In genomic region chr3:9704343-9705322, GRCh38 we compare ENCODE assay signal across 9 cellular contexts. TPM values are rescaled to one million over a fixed set of nuclear protein-coding genes. Genes with fewer than 3 reads are reported as not detected.
DNase-seq lines count a peak whose midpoint lies in the region; ATAC-seq, FAIRE-seq and TF ChIP-seq lines count a peak whose summit lies in the region.
"Had no signal": no experiment of that assay in that cellular context is flagged by ENCODE, and none has a peak within 500 bp of the region (broad histone marks: within the 10 kb centered on the region; RNA-seq: fewer than 3 reads in every experiment).

No MANE protein-coding gene starts in this region.

- TF ChIP-seq POLR2A in ovary (IDR thresholded peaks at IDR 0.05), result no peak

- H3K4me3 ChIP-seq in ACC112 (ENCODE audit: low read depth, low read length) (peak overlapping the region; percentile 69), ovary (no peak overlapping the region)

- TF ChIP-seq CTCF in GM20000 (IDR thresholded peaks at IDR 0.05; ENCODE audit: extremely low read depth, missing control alignments) (no peak), ovary (IDR thresholded peaks at IDR 0.05) (no peak)

- POLR2A ChIA-PET in activated CD4-positive, alpha-beta memory T cell treated with anti-CD3 and anti-CD28 coated beads, Interleukin-2, amount 10 ng/mL, durations not matched to agents 7 days and 5 days (lab: Charles Lee), result interaction anchor here (0.6 kb wide), 1 partner anchor 316 kb away, joined by 4 read pairs; no protein-coding TSS in a partner anchor

- no peaks in the 10 kb centered on the region for H3K36me3 ChIP-seq in ACC112 (ENCODE audit: insufficient read depth, low read length)
- no peaks in the 10 kb centered on the region for H3K36me3 ChIP-seq in ovary

- no peaks in the 10 kb centered on the region for H3K9me3 Mint-ChIP-seq in activated CD4-positive, alpha-beta memory T cell treated with anti-CD3 and anti-CD28 coated beads, Interleukin-2, amount 10 ng/mL, durations not matched to agents 7 days and 5 days

- CTCF ChIA-PET in activated CD4-positive, alpha-beta memory T cell treated with anti-CD3 and anti-CD28 coated beads, Interleukin-2, amount 10 ng/mL, durations not matched to agents 7 days and 5 days (lab: Charles Lee), result interaction anchor here (1.0 kb wide), 1 partner anchor 22 kb away, joined by 3 read pairs; no protein-coding TSS in a partner anchor

- H3K4me1 Mint-ChIP-seq in activated CD4-positive, alpha-beta memory T cell treated with anti-CD3 and anti-CD28 coated beads, Interleukin-2, amount 10 ng/mL, durations not matched to agents 7 days and 5 days, result peaks cover 9% of the 10 kb centered on the region

- peaks cover 39% of the 10 kb centered on the region for H3K27me3 ChIP-seq in ACC112 (ENCODE audit: insufficient read depth, low read length)
- H3K27me3 ChIP-seq in ovary, result no peaks in the 10 kb centered on the region

- H2AFZ ChIP-seq in ACC112 (ENCODE audit: low read length, unreplicated experiment), result no peak overlapping the region

- ATAC-seq in GM18519 (IDR thresholded peaks at IDR 0.05; ENCODE audit: low FRiP score, unreplicated experiment) (no peak), GM21528 (IDR thresholded peaks at IDR 0.05; ENCODE audit: low FRiP score, unreplicated experiment) (no peak)

- intact Hi-C loops in ovary (cut with DNase I), result no loop called here

- H3K27me3 Mint-ChIP-seq in activated CD4-positive, alpha-beta memory T cell treated with anti-CD3 and anti-CD28 coated beads, Interleukin-2, amount 10 ng/mL, durations not matched to agents 7 days and 5 days, result peaks cover 28% of the 10 kb centered on the region

- no peak overlapping the region for H3K4me3 Mint-ChIP-seq in activated CD4-positive, alpha-beta memory T cell treated with anti-CD3 and anti-CD28 coated beads, Interleukin-2, amount 10 ng/mL, durations not matched to agents 7 days and 5 days

- no peaks in the 10 kb centered on the region for H3K79me2 ChIP-seq in ACC112 (ENCODE audit: control insufficient read depth, insufficient read depth, low read length, unreplicated experiment)

- peaks cover 29% of the 10 kb centered on the region for H3K36me3 Mint-ChIP-seq in activated CD4-positive, alpha-beta memory T cell treated with anti-CD3 and anti-CD28 coated beads, Interleukin-2, amount 10 ng/mL, durations not matched to agents 7 days and 5 days (ENCODE audit: low read depth)

- H3K9me3 ChIP-seq in ovary, result no peaks in the 10 kb centered on the region

- H3K4me1 ChIP-seq in ACC112 (ENCODE audit: control insufficient read depth, insufficient read depth, low read length, unreplicated experiment) (peaks cover 3% of the 10 kb centered on the region), ovary (ENCODE audit: insufficient read depth) (peaks cover 6% of the 10 kb centered on the region)

- 1% methylated on average over 42 to 62 of the region's 62 CpGs for WGBS in ovary, 3 donors

- DNase-seq in GM20000 (ENCODE audit: low spot score) (peak; percentile 68), frontal cortex (ENCODE audit: low spot score in 2 of 2) (peak; percentile 62), ovary (peak in 3 of 5 donors; percentile 34 to 61 (median 52)), inferior parietal cortex (ENCODE audit: extremely low spot score) (no peak)
- peak; percentile 20 for DNase-seq in activated CD4-positive, alpha-beta memory T cell treated with anti-CD3 and anti-CD28 coated beads, Interleukin-2, amount 10 ng/mL, durations not matched to agents 7 days and 5 days

- FAIRE-seq in frontal cortex (lab: Jason Lieb, UNC), result no peak

- H3K27ac Mint-ChIP-seq in activated CD4-positive, alpha-beta memory T cell treated with anti-CD3 and anti-CD28 coated beads, Interleukin-2, amount 10 ng/mL, durations not matched to agents 7 days and 5 days, result no peak overlapping the region

- TF ChIP-seq EP300 in ovary (IDR thresholded peaks at IDR 0.05), result no peak

- H3K27ac ChIP-seq in ACC112 (ENCODE audit: low read depth, low read length), result no peak overlapping the region
- H3K27ac ChIP-seq in ovary, result no peak overlapping the region

RNA-seq across cellular contexts. Expression of gene CPNE9, which starts 1.0 kb away (rescaled TPM):
- under 1 TPM in 1 of 2 experiments, not detected in 1; 0.33 TPM for total RNA-seq in activated CD4-positive, alpha-beta memory T cell treated with anti-CD3 and anti-CD28 coated beads, Interleukin-2, amount 10 ng/mL, durations not matched to agents 7 days and 5 days
- total RNA-seq in frontal cortex (0.41 TPM), ovary (not detected)
- polyA plus RNA-seq in ovary, result under 1 TPM in 1 of 2 donors, not detected in 1; 0.07 TPM
- total RNA-seq: urinary bladder had no signal

RNA-seq across cellular contexts. Expression of gene BRPF1, which starts 26.9 kb away (rescaled TPM):
- 10 to 100 TPM; 38.9 to 41.9 TPM for total RNA-seq in activated CD4-positive, alpha-beta memory T cell treated with anti-CD3 and anti-CD28 coated beads, Interleukin-2, amount 10 ng/mL, durations not matched to agents 7 days and 5 days
- total RNA-seq in frontal cortex, result 16.3 TPM
- 10 to 100 TPM; 11.7 to 26.4 (median 23.1) TPM for total RNA-seq in ovary
- 10 to 100 TPM in 1 of 2 donors, 1 to 10 TPM in 1; 7.2 to 12.1 TPM for polyA plus RNA-seq in ovary

RNA-seq across cellular contexts. Expression of gene OGG1, which starts 45.1 kb away (rescaled TPM):
- total RNA-seq in activated CD4-positive, alpha-beta memory T cell treated with anti-CD3 and anti-CD28 coated beads, Interleukin-2, amount 10 ng/mL, durations not matched to agents 7 days and 5 days, result 10 to 100 TPM; 29.5 to 34.3 TPM
- total RNA-seq in frontal cortex (98.6 TPM), ovary (10 to 100 TPM; 16.8 to 54.3 (median 31.5) TPM)
- 10 to 100 TPM; 28.1 to 28.9 TPM for polyA plus RNA-seq in ovary

RNA-seq across cellular contexts. Expression of gene MTMR14, which starts 55.3 kb away (rescaled TPM):
- total RNA-seq in activated CD4-positive, alpha-beta memory T cell treated with anti-CD3 and anti-CD28 coated beads, Interleukin-2, amount 10 ng/mL, durations not matched to agents 7 days and 5 days, result 10 to 100 TPM; 57.2 to 62.0 TPM
- total RNA-seq in frontal cortex (20.8 TPM), ovary (10 to 100 TPM; 18.0 to 27.2 (median 23.9) TPM)
- 10 to 100 TPM; 22.7 to 29.2 TPM for polyA plus RNA-seq in ovary
